Comparison of ENCODE assay signal across 22 cellular contexts in the genomic region with DNA sequence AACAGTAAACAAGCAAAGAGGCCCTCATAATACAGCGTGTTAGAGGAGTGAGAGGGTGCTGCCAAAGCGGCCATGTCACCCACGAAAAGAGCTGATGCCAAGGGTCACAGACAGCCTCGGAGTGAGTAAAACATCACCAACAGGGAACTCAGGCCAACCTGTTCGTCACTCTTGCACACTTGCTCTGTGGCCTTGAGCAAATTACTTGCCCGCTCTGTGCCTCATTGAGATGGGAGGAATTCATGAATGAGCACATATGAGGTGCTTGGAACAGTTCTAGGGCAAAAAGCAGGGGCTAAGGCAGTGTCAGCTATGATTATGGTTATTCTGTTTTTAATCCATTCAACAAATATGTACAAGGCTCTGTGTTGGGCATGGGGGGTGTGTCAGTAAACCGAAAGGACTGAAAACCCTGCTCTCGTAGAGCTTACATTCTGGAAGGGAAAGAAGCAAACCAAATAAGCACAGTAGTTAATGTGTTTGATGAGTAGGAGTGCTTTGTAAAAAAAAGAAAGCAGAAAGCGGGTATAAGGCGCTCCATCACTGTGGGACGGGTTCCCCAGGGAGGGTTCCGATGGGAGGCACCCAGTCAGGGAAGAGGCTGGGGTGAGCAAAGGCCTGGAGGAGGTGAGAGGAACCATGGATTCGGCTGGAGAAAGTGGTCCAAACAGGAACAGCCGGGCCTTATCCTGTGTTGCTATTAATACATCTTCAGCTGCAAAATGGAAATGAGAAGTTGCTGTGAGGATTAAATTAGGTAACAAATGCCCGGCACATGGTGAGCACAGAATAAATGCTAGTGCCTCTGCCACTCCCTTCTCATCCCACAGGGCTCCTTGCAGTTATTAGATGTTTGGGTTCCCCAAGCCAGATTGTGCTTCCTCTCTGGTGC. TPM values are rescaled to one million over a fixed set of nuclear protein-coding genes. Genes with fewer than 3 reads are reported as not detected.
"Had no signal": no experiment of that assay in that cellular context is flagged by ENCODE, and none has a peak within 500 bp of the region (broad histone marks: within the 10 kb centered on the region; RNA-seq: fewer than 3 reads in every experiment).

No MANE protein-coding gene starts in this region.

- H3K4me1 ChIP-seq: lower lobe of right lung, neural progenitor cell, pancreas, sigmoid colon had no signal

- H3K27ac ChIP-seq: epithelial cell of prostate, lower lobe of right lung, neural progenitor cell, pancreas, sigmoid colon had no signal

- H3K27ac Mint-ChIP-seq: activated B cell treated with CpG ODN at 0.5 μM for 24 hours; activated CD8-positive, alpha-beta T cell treated with anti-CD3 and anti-CD28 coated beads for 36 hours; activated naive CD8-positive, alpha-beta T cell; neural progenitor cell; T-helper 1 cell treated with Interleukin-12 subunit alpha and Interleukin-12 subunit beta and Interleukin-4 antibody, amounts not matched to agents 30 μg/mL and 1 μg/mL, for 36 hours had no signal

- H3K4me1 Mint-ChIP-seq: central memory CD8-positive, alpha-beta T cell had no signal

- H3K27me3 Mint-ChIP-seq: activated CD8-positive, alpha-beta T cell treated with anti-CD3 and anti-CD28 coated beads for 36 hours; activated naive CD8-positive, alpha-beta T cell had no signal

- H3K4me3 Mint-ChIP-seq: activated B cell treated with CpG ODN at 0.5 μM for 24 hours; activated CD8-positive, alpha-beta T cell treated with anti-CD3 and anti-CD28 coated beads for 36 hours; activated naive CD8-positive, alpha-beta T cell; central memory CD8-positive, alpha-beta T cell; neural progenitor cell; T-helper 1 cell treated with Interleukin-12 subunit alpha and Interleukin-12 subunit beta and Interleukin-4 antibody, amounts not matched to agents 30 μg/mL and 1 μg/mL, for 36 hours had no signal

- H3K9ac ChIP-seq: neural progenitor cell had no signal

- H3K36me3 ChIP-seq: lower lobe of right lung, neural progenitor cell, pancreas, sigmoid colon had no signal

- DNase-seq: activated B cell treated with CpG ODN at 0.5 μM for 24 hours; activated CD4-positive, alpha-beta T cell treated with anti-CD3 and anti-CD28 coated beads for 48 hours; activated CD8-positive, alpha-beta memory T cell treated with anti-CD3 and anti-CD28 coated beads, Interleukin-2, amount 50 U/mL, for 4 hours; activated CD8-positive, alpha-beta T cell treated with anti-CD3 and anti-CD28 coated beads for 36 hours; activated effector memory CD4-positive, alpha-beta T cell treated with anti-CD3 and anti-CD28 coated beads, Interleukin-2, amount 50 U/mL, for 16 hours; activated T-cell treated with anti-CD3 and anti-CD28 coated beads, Interleukin-2, amount 50 U/mL, for 48 hours; amniotic stem cell; dermis blood vessel endothelial cell; foreskin melanocyte; lower lobe of right lung; pancreas; sigmoid colon; stimulated activated CD4-positive, alpha-beta T cell treated with anti-CD3 and anti-CD28 coated beads, Interleukin-12 subunit alpha, Interleukin-12 subunit beta, amount 100 ng/mL, for 4 hours; stimulated activated CD4-positive, alpha-beta T cell treated with anti-CD3 and anti-CD28 coated beads, Interleukin-2, amount 100 ng/mL, for 24 hours had no signal

- H3K36me3 Mint-ChIP-seq: activated naive CD8-positive, alpha-beta T cell; neural progenitor cell had no signal

- H3K9me3 Mint-ChIP-seq: activated B cell treated with CpG ODN at 0.5 μM for 24 hours; activated CD8-positive, alpha-beta T cell treated with anti-CD3 and anti-CD28 coated beads for 36 hours; central memory CD8-positive, alpha-beta T cell; neural progenitor cell; T-helper 1 cell treated with Interleukin-12 subunit alpha and Interleukin-12 subunit beta and Interleukin-4 antibody, amounts not matched to agents 30 μg/mL and 1 μg/mL, for 36 hours had no signal

- H3K4me3 ChIP-seq: lower lobe of right lung, neural progenitor cell, pancreas, sigmoid colon had no signal

- H2AFZ ChIP-seq: neural progenitor cell had no signal

- ATAC-seq: activated CD8-positive, alpha-beta T cell treated with anti-CD3 and anti-CD28 coated beads for 36 hours; lower lobe of right lung; pancreas had no signal

- H3K9me3 ChIP-seq: lower lobe of right lung, pancreas, sigmoid colon had no signal

- FAIRE-seq: pancreas, TTC549 had no signal

- H3K27me3 ChIP-seq: neural progenitor cell, pancreas, sigmoid colon had no signal

- H3K4me2 ChIP-seq: neural progenitor cell had no signal

RNA-seq across cellular contexts. Expression of a gene that starts 39.5 kb away (rescaled TPM):
- total RNA-seq: activated B cell treated with CpG ODN at 0.5 μM for 24 hours; activated CD8-positive, alpha-beta T cell treated with anti-CD3 and anti-CD28 coated beads for 36 hours; dermis blood vessel endothelial cell; fibroblast of lung; urinary bladder had no signal
- polyA plus RNA-seq: fibroblast of lung had no signal
